Comparison of ENCODE assay signal across 8 cellular contexts in the genomic region with DNA sequence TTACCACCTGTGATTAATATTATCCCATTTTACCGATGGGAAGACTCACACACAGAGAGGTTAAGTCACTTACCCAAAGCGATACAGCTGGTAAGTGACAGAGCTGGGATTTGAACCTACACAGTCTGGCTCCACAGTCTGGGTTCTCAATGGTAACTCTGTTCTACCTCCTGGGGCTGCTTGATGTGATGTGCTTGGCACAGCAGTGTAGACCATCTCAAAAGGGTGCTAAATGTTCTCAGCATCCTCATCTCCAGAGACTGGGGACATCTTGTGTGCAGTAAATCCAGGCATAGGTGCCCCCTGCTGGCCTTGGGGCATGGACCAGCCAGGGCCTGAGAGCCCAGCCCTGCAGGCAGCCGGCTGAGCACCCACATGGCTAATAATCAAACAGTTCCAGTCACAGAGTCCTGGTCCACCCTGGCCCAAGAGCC. TPM values are rescaled to one million over a fixed set of nuclear protein-coding genes. Genes with fewer than 3 reads are reported as not detected.
A peak's percentile ranks its signal among the peaks of the same experiment; 100 is the strongest.
DNase-seq lines count a peak whose midpoint lies in the region; ATAC-seq and TF ChIP-seq lines count a peak whose summit lies in the region.

No MANE protein-coding gene starts in this region.

- H3K9me3 ChIP-seq in breast epithelium (no peaks in the 10 kb centered on the region), parathyroid adenoma (ENCODE audit: control insufficient read depth, low read length) (no peaks in the 10 kb centered on the region)

- no TSS peak for BruUV-seq in MCF 10A (replicated peaks; lab: Mats Ljungman, UMichigan)

- no peak overlapping the region for H2AFZ ChIP-seq in parathyroid adenoma

- DNase-seq in MCF 10A (ENCODE audit: unreplicated experiment) (peak; percentile 69), breast epithelium (ENCODE audit: low spot score in 2 of 2) (no peak), NCI-H1694 (lab: John Stamatoyannopoulos, UW) (peak; percentile 5), activated T-cell treated with anti-CD3 and anti-CD28 coated beads for 48 hours (ENCODE audit: low read depth) (peak; percentile 44), globus pallidus (ENCODE audit: low spot score) (peak; percentile 47)

- no peaks in the 10 kb centered on the region for H3K4me1 Mint-ChIP-seq in MCF 10A (ENCODE audit: insufficient read depth, unreplicated experiment)

- POLR2A ChIA-PET in MCF 10A (lab: Yijun Ruan, JAX) = no interaction called here

- H3K27ac ChIP-seq in breast epithelium = no peak overlapping the region
- H3K27ac ChIP-seq in parathyroid adenoma = no peak overlapping the region

- intact Hi-C loops in MCF 10A (cut with micrococcal nuclease) (loop anchor here (1.0 to 2.0 kb wide), 4 partner anchors 71 to 144 kb away; no protein-coding TSS in a partner anchor), breast epithelium (cut with DNase I; ENCODE audit: low total_unique reads) (no loop called here)

- H3K4me2 ChIP-seq in parathyroid adenoma (ENCODE audit: low read length) = no peak overlapping the region

- H3K4me3 ChIP-seq in breast epithelium (no peak overlapping the region), parathyroid adenoma (ENCODE audit: low read depth, low read length) (no peak overlapping the region)

- no peak overlapping the region for H3K27ac Mint-ChIP-seq in MCF 10A (ENCODE audit: low read depth, unreplicated experiment)

- no peaks in the 10 kb centered on the region for H3K79me2 ChIP-seq in parathyroid adenoma

- H3K4me1 ChIP-seq in breast epithelium (no peaks in the 10 kb centered on the region), parathyroid adenoma (no peaks in the 10 kb centered on the region)

- no peak overlapping the region for H3K9ac ChIP-seq in parathyroid adenoma

- peaks cover 1% of the 10 kb centered on the region for H3K27me3 Mint-ChIP-seq in MCF 10A (ENCODE audit: insufficient read depth, unreplicated experiment)

- H3K27me3 ChIP-seq in breast epithelium = no peaks in the 10 kb centered on the region
- no peaks in the 10 kb centered on the region for H3K27me3 ChIP-seq in parathyroid adenoma (ENCODE audit: control insufficient read depth, insufficient read depth, low read length)

- H3K4me3 Mint-ChIP-seq in MCF 10A (ENCODE audit: unreplicated experiment) = no peak overlapping the region

- no peaks in the 10 kb centered on the region for H3K9me3 Mint-ChIP-seq in MCF 10A (ENCODE audit: unreplicated experiment)

- CTCF ChIA-PET in MCF 10A (lab: Yijun Ruan, JAX) = interaction anchor here (0.6 kb wide), 1 partner anchor 16 kb away, joined by 4 read pairs; no protein-coding TSS in a partner anchor

- TF ChIP-seq CTCF in MCF 10A (IDR thresholded peaks at IDR 0.05; ENCODE audit: unreplicated experiment) (peak; percentile 64), breast epithelium (IDR thresholded peaks at IDR 0.05) (peak in 1 of 3 donors; percentile 24), parathyroid adenoma (IDR thresholded peaks at IDR 0.05) (peak; percentile 74)

- no peak for TF ChIP-seq POLR2A in breast epithelium (IDR thresholded peaks at IDR 0.05)

- ATAC-seq in HG02852 (IDR thresholded peaks at IDR 0.05; ENCODE audit: unreplicated experiment) (no peak), GM18861 (IDR thresholded peaks at IDR 0.05; ENCODE audit: unreplicated experiment) (no peak)

- H3K36me3 ChIP-seq in breast epithelium (no peaks in the 10 kb centered on the region), parathyroid adenoma (ENCODE audit: control insufficient read depth, insufficient read depth, low read length) (no peaks in the 10 kb centered on the region)

- H3K36me3 Mint-ChIP-seq in MCF 10A (ENCODE audit: insufficient read depth, unreplicated experiment) = no peaks in the 10 kb centered on the region

RNA-seq across cellular contexts. Expression of a gene that starts 15.4 kb away (rescaled TPM):
- 22.7 and 30.6 TPM in 2 replicates for total RNA-seq in MCF 10A (2022)
- total RNA-seq in breast epithelium = 10 to 100 TPM; 15.5 to 20.9 (median 17.0) TPM

RNA-seq across cellular contexts. Expression of a gene that starts 25.6 kb away (rescaled TPM):
- not detected in 2 replicates for total RNA-seq in MCF 10A (2022)
- 1 to 10 TPM in 1 of 3 donors, not detected in 2; 1.5 TPM for total RNA-seq in breast epithelium

RNA-seq across cellular contexts. Expression of a gene that starts 52.1 kb away (rescaled TPM):
- total RNA-seq in MCF 10A (2022) (not detected in 2 replicates), breast epithelium (1 to 10 TPM in 2 of 3 donors, under 1 TPM in 1; 0.64 to 5.2 (median 1.6) TPM)

Comparison
In these comparisons a context has a peak if more than half of its experiments do, and no peak if none do; other contexts are left out.
1. DNase-seq: peak in MCF 10A (single experiment), NCI-H1694 (single experiment), activated T-cell treated with anti-CD3 and anti-CD28 coated beads for 48 hours (single experiment) and globus pallidus (single experiment); none in breast epithelium (0 of 2).